ENCODE assay signal across 10 cellular contexts in the genomic region with DNA sequence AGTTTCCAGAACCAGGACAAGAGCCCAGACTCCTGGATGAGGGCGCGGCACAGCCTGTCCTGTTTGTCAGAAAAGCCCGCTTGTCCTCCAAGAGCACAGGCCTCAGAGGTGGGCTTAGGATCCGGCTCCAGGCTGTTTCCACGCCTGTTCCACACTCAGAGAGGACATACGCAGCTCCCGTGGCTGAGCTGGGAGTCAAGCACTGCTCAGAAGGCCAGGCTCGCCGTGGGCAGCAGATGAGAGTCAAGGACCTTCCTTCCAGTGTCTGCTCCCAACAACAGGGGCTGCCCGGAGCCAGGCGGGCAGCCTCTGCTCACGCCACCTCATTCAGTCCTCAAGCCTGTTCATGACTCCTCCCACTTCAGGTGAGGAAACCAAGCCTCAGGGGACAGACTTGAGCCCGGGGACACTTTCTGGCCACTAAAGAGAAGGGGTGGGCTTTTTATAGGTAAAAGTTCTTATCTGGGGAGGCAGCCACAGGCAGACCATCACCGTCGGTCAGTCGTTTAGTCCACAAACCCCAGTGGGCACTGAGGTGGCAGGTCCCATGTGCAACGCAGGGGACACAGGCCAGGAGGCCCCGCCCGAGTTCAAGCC. TPM values are rescaled to one million over a fixed set of nuclear protein-coding genes. Genes with fewer than 3 reads are reported as not detected.
DNase-seq lines count a peak whose midpoint lies in the region; ATAC-seq and TF ChIP-seq lines count a peak whose summit lies in the region.
"Had no signal": no experiment of that assay in that cellular context is flagged by ENCODE, and none has a peak within 500 bp of the region (broad histone marks: within the 10 kb centered on the region; RNA-seq: fewer than 3 reads in every experiment).

No MANE protein-coding gene starts in this region.

- intact Hi-C loops in Right ventricle myocardium superior (cut with DNase I) (no loop called here), left cardiac atrium (cut with DNase I) (no loop called here)

- H3K4me3 Mint-ChIP-seq in neural crest cell: peak overlapping the region; percentile 77
- H3K4me3 Mint-ChIP-seq in T-helper 2 cell treated with Interferon-gamma antibody and Interleukin-4, amounts not matched to agents 5 μg/mL and 100 μg/mL, for 36 hours: no peak overlapping the region

- peaks cover 27% of the 10 kb centered on the region for H3K4me1 Mint-ChIP-seq in neural crest cell
- H3K4me1 Mint-ChIP-seq in T-helper 2 cell treated with Interferon-gamma antibody and Interleukin-4, amounts not matched to agents 5 μg/mL and 100 μg/mL, for 36 hours (ENCODE audit: low read depth): peaks cover 12% of the 10 kb centered on the region

- H3K36me3 ChIP-seq in esophagus (ENCODE audit: control insufficient read depth in 2 of 2, insufficient read depth in 2 of 2, low read length in 1 of 2): no peaks in the 10 kb centered on the region

- peaks cover 18 to 45% of the 10 kb centered on the region in 2 donors for H3K4me1 ChIP-seq in esophagus (ENCODE audit: control insufficient read depth in 2 of 2, insufficient read depth in 2 of 2, low read length in 1 of 2)

- H3K27ac ChIP-seq in esophagus (ENCODE audit: low read depth in 2 of 2, low read length in 1 of 2): peak overlapping the region; percentile 86 to 88

- peaks cover 2% of the 10 kb centered on the region for H3K36me3 Mint-ChIP-seq in neural crest cell (ENCODE audit: low read depth)
- peaks cover 4% of the 10 kb centered on the region for H3K36me3 Mint-ChIP-seq in T-helper 2 cell treated with Interferon-gamma antibody and Interleukin-4, amounts not matched to agents 5 μg/mL and 100 μg/mL, for 36 hours (ENCODE audit: low read depth)

- WGBS in esophagus, 2 donors: 38 to 42% methylated on average over 19 of the region's 19 CpGs

- H3K9me3 Mint-ChIP-seq in neural crest cell: no peaks in the 10 kb centered on the region
- H3K9me3 Mint-ChIP-seq in T-helper 2 cell treated with Interferon-gamma antibody and Interleukin-4, amounts not matched to agents 5 μg/mL and 100 μg/mL, for 36 hours: no peaks in the 10 kb centered on the region

- no peak for TF ChIP-seq CTCF in neural crest cell (conservative IDR thresholded peaks at IDR 0.05)

- peak; percentile 50 for DNase-seq in Right ventricle myocardium superior
- no peak for DNase-seq in left cardiac atrium
- DNase-seq in neural crest cell (ENCODE audit: low read depth, low spot score): no peak
- DNase-seq in amygdala (lab: John Stamatoyannopoulos, UW): no peak
- no peak for DNase-seq in ACHN
- DNase-seq in T-helper 2 cell treated with Interferon-gamma antibody and Interleukin-4, amounts not matched to agents 5 μg/mL and 100 μg/mL, for 36 hours (ENCODE audit: low spot score): no peak
- DNase-seq: cerebellar nuclear complex, NCI-H1694 had no signal

- peak; percentile 1 for ATAC-seq in Right ventricle myocardium superior (ENCODE audit: poor library complexity)
- ATAC-seq in left cardiac atrium: no peak
- ATAC-seq in HG03354 (IDR thresholded peaks at IDR 0.05; ENCODE audit: poor library complexity, severe bottlenecking, unreplicated experiment): no peak

- H3K27ac Mint-ChIP-seq in neural crest cell (ENCODE audit: unreplicated experiment): peak overlapping the region; percentile 67
- H3K27ac Mint-ChIP-seq in T-helper 2 cell treated with Interferon-gamma antibody and Interleukin-4, amounts not matched to agents 5 μg/mL and 100 μg/mL, for 36 hours: no peak overlapping the region

- H3K27me3 ChIP-seq in esophagus (ENCODE audit: control insufficient read depth in 1 of 2, insufficient read depth in 2 of 2, low read length in 2 of 2): no peaks in the 10 kb centered on the region

- H3K27me3 Mint-ChIP-seq in neural crest cell (ENCODE audit: low read depth): no peaks in the 10 kb centered on the region
- no peaks in the 10 kb centered on the region for H3K27me3 Mint-ChIP-seq in T-helper 2 cell treated with Interferon-gamma antibody and Interleukin-4, amounts not matched to agents 5 μg/mL and 100 μg/mL, for 36 hours (ENCODE audit: low read depth)

- H3K4me3 ChIP-seq in esophagus (ENCODE audit: low read depth in 1 of 2, low read length in 2 of 2): peak overlapping the region; percentile 17 to 22

- H3K9me3 ChIP-seq in esophagus (ENCODE audit: control insufficient read depth in 2 of 2, insufficient read depth in 1 of 2, low read depth in 1 of 2, low read length in 1 of 2): no peaks in the 10 kb centered on the region

- in situ Hi-C loops in ACHN (cut with HindIII; ENCODE audit: low pct_ligation_motif_present, low pct_unique_long_range_greater_than_20kb, low sequenced_read_pairs): no loop called here

RNA-seq across cellular contexts. Expression of gene CYB5R3, which starts 3.8 kb away (rescaled TPM):
- total RNA-seq in Right ventricle myocardium superior (216 TPM), left cardiac atrium (100 to 1,000 TPM; 295 to 306 TPM), neural crest cell (105 and 106 TPM in 2 replicates)
- 100 to 1,000 TPM in 1 of 2 donors, 10 to 100 TPM in 1; 52.7 to 112 TPM for polyA plus RNA-seq in esophagus

RNA-seq across cellular contexts. Expression of gene ATP5MGL, which starts 5.0 kb away (rescaled TPM):
- total RNA-seq in Right ventricle myocardium superior: 0.38 TPM
- under 1 TPM; 0.42 to 0.77 TPM for total RNA-seq in left cardiac atrium
- polyA plus RNA-seq in esophagus: under 1 TPM in 1 of 2 donors, not detected in 1; 0.31 TPM
- total RNA-seq in neural crest cell: 0.66 and 1.3 TPM in 2 replicates

RNA-seq across cellular contexts. Expression of gene POLDIP3, which starts 30.8 kb away (rescaled TPM):
- total RNA-seq in Right ventricle myocardium superior (32.1 TPM), left cardiac atrium (10 to 100 TPM; 32.5 to 34.7 TPM), neural crest cell (110 and 114 TPM in 2 replicates)
- 10 to 100 TPM; 20.0 to 28.7 TPM for polyA plus RNA-seq in esophagus
